25 cellular contexts compared by ENCODE assay signal in the genomic region with DNA sequence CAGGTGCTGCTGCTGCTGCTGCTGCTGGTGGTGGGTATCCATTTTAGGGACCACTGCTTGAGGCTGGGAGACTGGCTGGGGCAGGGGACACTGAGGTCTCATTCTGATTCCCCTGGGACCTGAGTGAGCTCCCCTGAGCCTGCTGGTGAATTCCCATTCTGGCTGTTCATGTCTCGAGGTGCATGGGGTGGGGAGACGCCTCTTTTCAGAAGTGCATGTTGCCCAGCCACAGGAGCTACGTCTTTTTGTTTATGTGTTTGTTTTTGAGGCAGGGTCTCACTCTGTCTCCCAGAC.
"Had no signal": no experiment of that assay in that cellular context is flagged by ENCODE, and none has a peak within 500 bp of the region (broad histone marks: within the 10 kb centered on the region; RNA-seq: fewer than 3 reads in every experiment).

No MANE protein-coding gene starts in this region.

- H3K9me3 Mint-ChIP-seq: dendritic cell treated with granulocyte-macrophage colony-stimulating factor and Interleukin-4, amounts not matched to agents 40 ng/mL and 50 ng/mL, for 4 days; naive thymus-derived CD8-positive, alpha-beta T cell; nephron progenitor cell; stimulated activated effector memory CD8-positive, alpha-beta T cell treated with anti-CD3 and anti-CD28 coated beads, Interleukin-12 subunit alpha, Interleukin-12 subunit beta, amount 100 ng/mL, for 72 hours; type B pancreatic cell had no signal

- H3K27me3 ChIP-seq: colonic mucosa, esophagus muscularis mucosa, gastroesophageal sphincter, ovary, sigmoid colon, thyroid gland had no signal

- H3K9me3 ChIP-seq: colonic mucosa, esophagus muscularis mucosa, gastroesophageal sphincter, heart left ventricle, left ventricle myocardium inferior, lower lobe of right lung, ovary, psoas muscle, sigmoid colon, thyroid gland had no signal

- H3K27ac Mint-ChIP-seq: dendritic cell treated with granulocyte-macrophage colony-stimulating factor and Interleukin-4, amounts not matched to agents 40 ng/mL and 50 ng/mL, for 4 days; naive thymus-derived CD8-positive, alpha-beta T cell; nephron progenitor cell; stimulated activated effector memory CD8-positive, alpha-beta T cell treated with anti-CD3 and anti-CD28 coated beads, Interleukin-12 subunit alpha, Interleukin-12 subunit beta, amount 100 ng/mL, for 72 hours had no signal

- H3K4me1 ChIP-seq: foreskin keratinocyte, gastroesophageal sphincter, left ventricle myocardium inferior, psoas muscle had no signal

- DNase-seq: cerebellar nuclear complex; effector memory CD4-positive, alpha-beta T cell; heart left ventricle; hippocampal formation; kidney glomerular epithelial cell; left colon; left ventricle myocardium inferior; lower lobe of right lung; naive thymus-derived CD8-positive, alpha-beta T cell; nephron progenitor cell; occipital lobe; ovary; right cardiac atrium; sigmoid colon; stimulated activated CD4-positive, alpha-beta T cell treated with anti-CD3 and anti-CD28 coated beads, Interleukin-4, amount 100 ng/mL, for 24 hours; stimulated activated naive CD8-positive, alpha-beta T cell treated with anti-CD3 and anti-CD28 coated beads, Interleukin-15, Interleukin-2, amounts not matched to agents 100 U/mL and 50 U/mL, for 24 hours; thyroid gland had no signal

- H3K4me3 ChIP-seq: colonic mucosa, esophagus muscularis mucosa, gastroesophageal sphincter, heart left ventricle, left ventricle myocardium inferior, lower lobe of right lung, ovary, psoas muscle, sigmoid colon, thyroid gland had no signal

- H3K36me3 Mint-ChIP-seq: naive thymus-derived CD8-positive, alpha-beta T cell; stimulated activated effector memory CD8-positive, alpha-beta T cell treated with anti-CD3 and anti-CD28 coated beads, Interleukin-12 subunit alpha, Interleukin-12 subunit beta, amount 100 ng/mL, for 72 hours; type B pancreatic cell had no signal

- H3K36me3 ChIP-seq: colonic mucosa, esophagus muscularis mucosa, gastroesophageal sphincter, heart left ventricle, left ventricle myocardium inferior, lower lobe of right lung, ovary, sigmoid colon, thyroid gland had no signal

- H3K27ac ChIP-seq: colonic mucosa, esophagus muscularis mucosa, foreskin keratinocyte, gastroesophageal sphincter, heart left ventricle, left ventricle myocardium inferior, lower lobe of right lung, ovary, psoas muscle, sigmoid colon, thyroid gland had no signal

- H3K4me3 Mint-ChIP-seq: dendritic cell treated with granulocyte-macrophage colony-stimulating factor and Interleukin-4, amounts not matched to agents 40 ng/mL and 50 ng/mL, for 4 days; naive thymus-derived CD8-positive, alpha-beta T cell; nephron progenitor cell; stimulated activated effector memory CD8-positive, alpha-beta T cell treated with anti-CD3 and anti-CD28 coated beads, Interleukin-12 subunit alpha, Interleukin-12 subunit beta, amount 100 ng/mL, for 72 hours; type B pancreatic cell had no signal

- ATAC-seq: foreskin keratinocyte; gastroesophageal sphincter; heart left ventricle; lower lobe of right lung; naive thymus-derived CD8-positive, alpha-beta T cell; right cardiac atrium; stimulated activated effector memory CD8-positive, alpha-beta T cell treated with anti-CD3 and anti-CD28 coated beads, Interleukin-12 subunit alpha, Interleukin-12 subunit beta, amount 100 ng/mL, for 72 hours; stimulated activated naive CD8-positive, alpha-beta T cell treated with anti-CD3 and anti-CD28 coated beads, Interleukin-15, Interleukin-2, amounts not matched to agents 100 U/mL and 50 U/mL, for 24 hours had no signal

- H3K27me3 Mint-ChIP-seq: naive thymus-derived CD8-positive, alpha-beta T cell; type B pancreatic cell had no signal
